20 cellular contexts compared by ENCODE assay signal in the genomic region with DNA sequence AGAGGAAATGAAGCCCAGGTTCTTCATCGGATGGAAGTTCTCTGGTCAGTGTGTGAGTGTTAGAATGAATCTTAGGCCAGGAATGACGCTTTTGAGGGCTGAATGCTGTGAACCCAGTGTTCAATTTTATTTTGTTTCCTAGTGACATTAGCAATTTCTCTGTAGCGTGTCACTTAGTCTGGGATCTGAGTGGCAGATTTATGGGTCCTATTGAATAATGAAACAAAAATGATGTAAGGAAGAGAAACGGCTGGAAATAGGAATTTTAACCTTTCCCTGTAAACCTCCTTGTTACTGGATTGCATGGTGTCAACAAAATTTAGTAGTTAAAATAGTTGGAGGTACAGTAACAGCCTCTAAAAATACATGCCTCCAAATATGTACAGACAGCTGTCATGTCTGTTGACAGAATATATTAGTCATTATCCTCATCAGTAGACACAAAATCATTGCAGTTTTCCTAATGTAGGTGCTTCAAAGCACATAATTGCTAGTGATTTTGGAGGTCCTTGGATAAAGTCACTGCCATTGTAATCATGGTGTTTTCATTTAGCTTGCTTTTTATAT.
"Had no signal": no experiment of that assay in that cellular context is flagged by ENCODE, and none has a peak within 500 bp of the region (broad histone marks: within the 10 kb centered on the region; RNA-seq: fewer than 3 reads in every experiment).

No MANE protein-coding gene starts in this region.

- H3K27ac Mint-ChIP-seq: activated CD4-positive, alpha-beta memory T cell treated with anti-CD3 and anti-CD28 coated beads for 36 hours; activated naive CD4-positive, alpha-beta T cell treated with anti-CD3 and anti-CD28 coated beads for 36 hours; activated naive CD8-positive, alpha-beta T cell treated with anti-CD3 and anti-CD28 coated beads, Interleukin-2, amount 10 ng/mL, durations not matched to agents 7 days and 5 days; stimulated activated effector memory CD8-positive, alpha-beta T cell treated with anti-CD3 and anti-CD28 coated beads, Interleukin-12 subunit alpha, Interleukin-12 subunit beta, amount 100 ng/mL, for 72 hours; stimulated activated naive CD8-positive, alpha-beta T cell treated with anti-CD3 and anti-CD28 coated beads, Interleukin-15, amount 100 ng/mL, for 72 hours had no signal

- H3K36me3 Mint-ChIP-seq: activated CD4-positive, alpha-beta memory T cell treated with anti-CD3 and anti-CD28 coated beads for 36 hours; activated naive CD8-positive, alpha-beta T cell treated with anti-CD3 and anti-CD28 coated beads, Interleukin-2, amount 10 ng/mL, durations not matched to agents 7 days and 5 days; stimulated activated effector memory CD8-positive, alpha-beta T cell treated with anti-CD3 and anti-CD28 coated beads, Interleukin-12 subunit alpha, Interleukin-12 subunit beta, amount 100 ng/mL, for 72 hours had no signal

- DNase-seq: activated CD4-positive, alpha-beta memory T cell treated with anti-CD3 and anti-CD28 coated beads for 36 hours; activated CD4-positive, alpha-beta T cell treated with anti-CD3 and anti-CD28 coated beads for 48 hours; activated effector memory CD4-positive, alpha-beta T cell treated with Interleukin-2 at 50 U/mL for 16 hours; activated naive CD4-positive, alpha-beta T cell treated with anti-CD3 and anti-CD28 coated beads for 36 hours; activated naive CD8-positive, alpha-beta T cell treated with anti-CD3 and anti-CD28 coated beads, Interleukin-2, amount 10 ng/mL, durations not matched to agents 7 days and 5 days; activated T-cell treated with anti-CD3 and anti-CD28 coated beads, Interleukin-2, amount 50 U/mL, for 48 hours; amniotic stem cell; colonic mucosa; dorsolateral prefrontal cortex; esophagus squamous epithelium; head of caudate nucleus; hypothalamus; stimulated activated CD4-positive, alpha-beta T cell treated with anti-CD3 and anti-CD28 coated beads, Interleukin-1b, Interleukin-23, amount 100 ng/mL, for 48 hours; stimulated activated naive CD8-positive, alpha-beta T cell treated with anti-CD3 and anti-CD28 coated beads, Interleukin-15, amount 100 ng/mL, for 72 hours had no signal

- H3K27me3 Mint-ChIP-seq: activated naive CD8-positive, alpha-beta T cell treated with anti-CD3 and anti-CD28 coated beads, Interleukin-2, amount 10 ng/mL, durations not matched to agents 7 days and 5 days had no signal

- H3K4me3 ChIP-seq: colonic mucosa, dorsolateral prefrontal cortex, esophagus squamous epithelium, gastroesophageal sphincter, prostate gland, right atrium auricular region, suprapubic skin, tibial nerve had no signal

- H3K4me1 Mint-ChIP-seq: activated naive CD8-positive, alpha-beta T cell treated with anti-CD3 and anti-CD28 coated beads, Interleukin-2, amount 10 ng/mL, durations not matched to agents 7 days and 5 days; stimulated activated effector memory CD8-positive, alpha-beta T cell treated with anti-CD3 and anti-CD28 coated beads, Interleukin-12 subunit alpha, Interleukin-12 subunit beta, amount 100 ng/mL, for 72 hours; stimulated activated naive CD8-positive, alpha-beta T cell treated with anti-CD3 and anti-CD28 coated beads, Interleukin-15, amount 100 ng/mL, for 72 hours had no signal

- H3K4me3 Mint-ChIP-seq: activated CD4-positive, alpha-beta memory T cell treated with anti-CD3 and anti-CD28 coated beads for 36 hours; activated naive CD4-positive, alpha-beta T cell treated with anti-CD3 and anti-CD28 coated beads for 36 hours; activated naive CD8-positive, alpha-beta T cell treated with anti-CD3 and anti-CD28 coated beads, Interleukin-2, amount 10 ng/mL, durations not matched to agents 7 days and 5 days; stimulated activated effector memory CD8-positive, alpha-beta T cell treated with anti-CD3 and anti-CD28 coated beads, Interleukin-12 subunit alpha, Interleukin-12 subunit beta, amount 100 ng/mL, for 72 hours; stimulated activated naive CD8-positive, alpha-beta T cell treated with anti-CD3 and anti-CD28 coated beads, Interleukin-15, amount 100 ng/mL, for 72 hours had no signal

- H3K9me3 Mint-ChIP-seq: activated CD4-positive, alpha-beta memory T cell treated with anti-CD3 and anti-CD28 coated beads for 36 hours; activated naive CD4-positive, alpha-beta T cell treated with anti-CD3 and anti-CD28 coated beads for 36 hours; activated naive CD8-positive, alpha-beta T cell treated with anti-CD3 and anti-CD28 coated beads, Interleukin-2, amount 10 ng/mL, durations not matched to agents 7 days and 5 days; stimulated activated effector memory CD8-positive, alpha-beta T cell treated with anti-CD3 and anti-CD28 coated beads, Interleukin-12 subunit alpha, Interleukin-12 subunit beta, amount 100 ng/mL, for 72 hours; stimulated activated naive CD8-positive, alpha-beta T cell treated with anti-CD3 and anti-CD28 coated beads, Interleukin-15, amount 100 ng/mL, for 72 hours had no signal
